In genomic region chr11:114159320-114159719, GRCh38 we compare ENCODE assay signal across 8 cellular contexts.
DNase-seq lines count a peak whose midpoint lies in the region; ATAC-seq, FAIRE-seq and TF ChIP-seq lines count a peak whose summit lies in the region.

No MANE protein-coding gene starts in this region.

- 32% methylated on average over 5 of the region's 5 CpGs for WGBS in suprapubic skin

- intact Hi-C loops in lower lobe of right lung (cut with DNase I) (no loop called here), head of caudate nucleus (cut with DNase I) (no loop called here)

- H3K79me2 ChIP-seq in astrocyte (ENCODE audit: insufficient read depth, low read length), result no peaks in the 10 kb centered on the region

- H3K4me1 ChIP-seq in astrocyte (ENCODE audit: insufficient read depth, low read length) (peaks cover 25% of the 10 kb centered on the region), lower lobe of right lung (peaks cover 96% of the 10 kb centered on the region), suprapubic skin (peaks cover 96% of the 10 kb centered on the region)

- peaks cover 6% of the 10 kb centered on the region for H3K9me3 Mint-ChIP-seq in astrocyte (ENCODE audit: unreplicated experiment)

- DNase-seq in activated CD4-positive, CD25-positive, alpha-beta regulatory T cell treated with anti-CD3 and anti-CD28 coated beads, Interleukin-2, amount 50 U/mL, for 72 hours, result no peak
- no peak for DNase-seq in astrocyte (ENCODE audit: low read depth)
- DNase-seq in lower lobe of right lung, result no peak
- no peak for DNase-seq in suprapubic skin (ENCODE audit: low spot score in 2 of 2)
- DNase-seq in head of caudate nucleus, result no peak

- peaks cover 35% of the 10 kb centered on the region for H3K4me1 Mint-ChIP-seq in astrocyte (ENCODE audit: low read depth, unreplicated experiment)

- peaks cover 39% of the 10 kb centered on the region for H3K27me3 Mint-ChIP-seq in astrocyte (ENCODE audit: low read depth, unreplicated experiment)

- H3K4me3 ChIP-seq in astrocyte (ENCODE audit: insufficient read depth, low read depth, low read length) (no peak overlapping the region), lower lobe of right lung (no peak overlapping the region), suprapubic skin (no peak overlapping the region)

- TF ChIP-seq EP300 in suprapubic skin (IDR thresholded peaks at IDR 0.05), result peak; percentile 12

- no peak overlapping the region for H3K4me3 Mint-ChIP-seq in astrocyte (ENCODE audit: unreplicated experiment)

- no peak for TF ChIP-seq POLR2A in suprapubic skin (IDR thresholded peaks at IDR 0.05)

- peak; percentile 47 to 51 for ATAC-seq in activated CD4-positive, CD25-positive, alpha-beta regulatory T cell treated with anti-CD3 and anti-CD28 coated beads, Interleukin-2, amount 50 U/mL, for 24 hours
- no peak for ATAC-seq in lower lobe of right lung
- no peak for ATAC-seq in HG02759 (IDR thresholded peaks at IDR 0.05; ENCODE audit: unreplicated experiment)
- no peak for ATAC-seq in HG02610 (IDR thresholded peaks at IDR 0.05; ENCODE audit: unreplicated experiment)

- no peaks in the 10 kb centered on the region for H3K36me3 Mint-ChIP-seq in astrocyte (ENCODE audit: low read depth, unreplicated experiment)

- peaks cover 40% of the 10 kb centered on the region for H4K20me1 ChIP-seq in astrocyte (ENCODE audit: insufficient read depth, low read length)

- FAIRE-seq in astrocyte (lab: Jason Lieb, UNC), result no peak

- no peaks in the 10 kb centered on the region for H3K36me3 ChIP-seq in astrocyte (ENCODE audit: insufficient read depth, low read length)
- H3K36me3 ChIP-seq in lower lobe of right lung, result peaks cover 30% of the 10 kb centered on the region
- peaks cover 29% of the 10 kb centered on the region for H3K36me3 ChIP-seq in suprapubic skin

- H3K27ac ChIP-seq in astrocyte (ENCODE audit: low read depth, low read length) (no peak overlapping the region), lower lobe of right lung (peak overlapping the region; percentile 97), suprapubic skin (peak overlapping the region; percentile 100)

- no peaks in the 10 kb centered on the region for H3K9me3 ChIP-seq in astrocyte (ENCODE audit: insufficient read depth, low read depth, low read length)
- H3K9me3 ChIP-seq in lower lobe of right lung, result no peaks in the 10 kb centered on the region
- no peaks in the 10 kb centered on the region for H3K9me3 ChIP-seq in suprapubic skin

- H3K9ac ChIP-seq in astrocyte (ENCODE audit: low read length), result no peak overlapping the region

- H3K4me2 ChIP-seq in astrocyte (ENCODE audit: low read length), result peak overlapping the region; percentile 59

- H3K27me3 ChIP-seq in astrocyte (ENCODE audit: insufficient read depth, low read length) (peaks cover 83% of the 10 kb centered on the region), lower lobe of right lung (ENCODE audit: low read depth) (no peaks in the 10 kb centered on the region), suprapubic skin (no peaks in the 10 kb centered on the region)

- TF ChIP-seq CTCF in astrocyte (IDR thresholded peaks at IDR 0.05; ENCODE audit: insufficient read depth, low read depth, low read length), result no peak
- TF ChIP-seq CTCF in lower lobe of right lung (IDR thresholded peaks at IDR 0.05), result no peak
- no peak for TF ChIP-seq CTCF in suprapubic skin (IDR thresholded peaks at IDR 0.05)

- no peak overlapping the region for H2AFZ ChIP-seq in astrocyte (ENCODE audit: low read depth, low read length)

- no peak overlapping the region for H3K27ac Mint-ChIP-seq in astrocyte (ENCODE audit: unreplicated experiment)

Comparison
In these comparisons a context has a peak if more than half of its experiments do, and no peak if none do; other contexts are left out.
1. ATAC-seq: peak in activated CD4-positive, CD25-positive, alpha-beta regulatory T cell treated with anti-CD3 and anti-CD28 coated beads, Interleukin-2, amount 50 U/mL, for 24 hours (2 of 2); none in lower lobe of right lung (0 of 2), HG02759 (single experiment) and HG02610 (single experiment).